ENCODE assay signal across 1 cellular context in genomic region chr1:24177161-24177560, GRCh38.
TF ChIP-seq lines count a peak whose summit lies in the region.

No MANE protein-coding gene starts in this region.

TF ChIP-seq in GM12878, 131 proteins besides CTCF, POLR2A, EP300 and RAD21:
- TF ChIP-seq JUNB (IDR thresholded peaks at IDR 0.05), result 0 out of 2 replicates have a peak, but pooled peaks have one; percentile 26
- TF ChIP-seq PAX5 (IDR thresholded peaks at IDR 0.05; ENCODE audit: borderline replicate concordance, low read depth, low read length), result no peak
- no peak for TF ChIP-seq NFYA (IDR thresholded peaks at IDR 0.05; ENCODE audit: borderline replicate concordance, low read depth, low read length)
- no peak for TF ChIP-seq CBX5 (IDR thresholded peaks at IDR 0.05; ENCODE audit: low read depth)
- TF ChIP-seq EED (IDR thresholded peaks at IDR 0.05; ENCODE audit: low read depth), result peak; percentile 67
- TF ChIP-seq FOXK2 (IDR thresholded peaks at IDR 0.05), result no peak
- TF ChIP-seq SRF (IDR thresholded peaks at IDR 0.05; ENCODE audit: low read depth in 2 of 2, low read length in 2 of 2), result no peak
- peak; percentile 75 for TF ChIP-seq RUNX3 (IDR thresholded peaks at IDR 0.05; ENCODE audit: low read length)
- TF ChIP-seq, protein P1, sequence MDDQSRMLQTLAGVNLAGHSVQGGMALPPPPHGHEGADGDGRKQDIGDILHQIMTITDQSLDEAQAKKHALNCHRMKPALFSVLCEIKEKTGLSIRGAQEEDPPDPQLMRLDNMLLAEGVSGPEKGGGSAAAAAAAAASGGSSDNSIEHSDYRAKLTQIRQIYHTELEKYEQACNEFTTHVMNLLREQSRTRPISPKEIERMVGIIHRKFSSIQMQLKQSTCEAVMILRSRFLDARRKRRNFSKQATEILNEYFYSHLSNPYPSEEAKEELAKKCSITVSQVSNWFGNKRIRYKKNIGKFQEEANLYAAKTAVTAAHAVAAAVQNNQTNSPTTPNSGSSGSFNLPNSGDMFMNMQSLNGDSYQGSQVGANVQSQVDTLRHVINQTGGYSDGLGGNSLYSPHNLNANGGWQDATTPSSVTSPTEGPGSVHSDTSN (IDR thresholded peaks at IDR 0.05; ENCODE audit: insufficient replicate concordance, low read depth, low read length), result no peak
- peak; percentile 55; the same call in 1 of the 2 replicates for TF ChIP-seq IKZF1 (conservative IDR thresholded peaks at IDR 0.05)
- no peak for TF ChIP-seq IRF4 (IDR thresholded peaks at IDR 0.05; ENCODE audit: low read depth, low read length)
- no peak for TF ChIP-seq FOXM1 (IDR thresholded peaks at IDR 0.05; ENCODE audit: low read depth, low read length)
- TF ChIP-seq IKZF2 (IDR thresholded peaks at IDR 0.05), result 0 out of 4 replicates have a peak, but pooled peaks of 1 of the 2 experiments have one; percentile 19
- TF ChIP-seq ZNF274 (IDR thresholded peaks at IDR 0.05; ENCODE audit: insufficient read depth, insufficient read length), result no peak
- TF ChIP-seq, protein P2, sequence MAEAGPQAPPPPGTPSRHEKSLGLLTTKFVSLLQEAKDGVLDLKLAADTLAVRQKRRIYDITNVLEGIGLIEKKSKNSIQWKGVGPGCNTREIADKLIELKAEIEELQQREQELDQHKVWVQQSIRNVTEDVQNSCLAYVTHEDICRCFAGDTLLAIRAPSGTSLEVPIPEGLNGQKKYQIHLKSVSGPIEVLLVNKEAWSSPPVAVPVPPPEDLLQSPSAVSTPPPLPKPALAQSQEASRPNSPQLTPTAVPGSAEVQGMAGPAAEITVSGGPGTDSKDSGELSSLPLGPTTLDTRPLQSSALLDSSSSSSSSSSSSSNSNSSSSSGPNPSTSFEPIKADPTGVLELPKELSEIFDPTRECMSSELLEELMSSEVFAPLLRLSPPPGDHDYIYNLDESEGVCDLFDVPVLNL (IDR thresholded peaks at IDR 0.05; ENCODE audit: low read depth, low read length), result no peak
- TF ChIP-seq ZBED1 (IDR thresholded peaks at IDR 0.05; ENCODE audit: borderline replicate concordance), result no peak
- no peak for TF ChIP-seq NKRF (conservative IDR thresholded peaks at IDR 0.05)
